8 cellular contexts compared by ENCODE assay signal in the genomic region with DNA sequence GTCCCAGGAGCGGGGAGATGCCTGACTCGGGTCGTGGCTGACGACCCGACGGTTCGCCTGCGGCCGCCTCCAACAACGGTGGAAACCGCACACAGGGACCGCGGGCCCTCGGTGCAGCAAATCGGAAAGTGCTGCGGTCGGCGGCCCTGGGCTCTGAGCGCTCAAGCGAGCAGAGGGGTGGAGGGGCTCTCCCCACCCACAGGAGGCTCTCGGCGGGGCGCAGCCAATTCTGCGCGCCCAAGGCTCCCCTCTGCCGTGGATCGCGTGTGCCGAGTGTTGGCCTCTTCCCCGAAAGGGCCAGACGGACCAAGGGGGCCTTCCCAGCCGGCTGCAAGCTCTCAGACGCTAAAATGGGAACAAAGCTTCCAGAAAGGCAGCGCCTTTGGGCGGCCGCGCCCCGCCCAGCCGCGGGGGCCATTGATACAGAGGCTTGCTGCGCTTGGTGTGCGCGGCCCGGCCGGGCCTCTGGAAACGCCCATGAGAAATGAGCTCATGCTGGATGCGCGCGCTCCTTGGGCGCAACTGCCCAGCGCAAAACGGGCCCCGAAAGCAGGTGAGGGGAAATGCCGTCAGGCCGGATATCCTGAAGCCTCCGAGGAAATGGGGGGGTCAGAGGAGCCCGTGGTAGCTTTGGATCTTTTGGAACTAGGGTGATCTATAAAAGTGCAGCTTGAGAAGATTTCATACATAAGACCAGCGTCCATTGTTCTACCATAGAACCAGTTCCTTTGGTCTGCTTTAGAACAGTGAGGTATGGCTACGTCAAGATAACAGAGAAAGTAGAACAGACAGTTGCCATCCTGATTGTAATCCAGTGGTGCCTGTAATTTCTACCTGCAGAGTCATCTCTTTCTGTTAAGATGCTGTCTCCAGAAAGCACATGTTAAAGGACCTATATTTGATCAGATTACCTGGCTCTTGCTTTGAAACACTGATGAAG. TPM values are rescaled to one million over a fixed set of nuclear protein-coding genes. Genes with fewer than 3 reads are reported as not detected.
DNase-seq lines count a peak whose midpoint lies in the region; ATAC-seq and TF ChIP-seq lines count a peak whose summit lies in the region.

No MANE protein-coding gene starts in this region.

- H3K79me2 ChIP-seq in GM23248 (ENCODE audit: insufficient read depth) (peaks cover 63% of the 10 kb centered on the region), Karpas-422 (ENCODE audit: low read length) (peaks cover 57% of the 10 kb centered on the region)

- no peak for TF ChIP-seq CTCF in RWPE2 (IDR thresholded peaks at IDR 0.05; ENCODE audit: poor library complexity, severe bottlenecking)
- TF ChIP-seq CTCF in foreskin fibroblast (IDR thresholded peaks at IDR 0.05; ENCODE audit: low read depth, low read length), result no peak
- no peak for TF ChIP-seq CTCF in neural crest cell (conservative IDR thresholded peaks at IDR 0.05)
- no peak for TF ChIP-seq CTCF in stomach (IDR thresholded peaks at IDR 0.05)

- peaks cover 21% of the 10 kb centered on the region for H3F3A ChIP-seq in GM23248 (ENCODE audit: insufficient read depth)

- no peaks in the 10 kb centered on the region for H3K9me3 Mint-ChIP-seq in neural crest cell

- H4K20me1 ChIP-seq in GM23248 (ENCODE audit: insufficient read depth) (peaks cover 23% of the 10 kb centered on the region), Karpas-422 (ENCODE audit: insufficient read depth, low read depth, low read length) (peaks cover 21% of the 10 kb centered on the region)

- peaks cover 14% of the 10 kb centered on the region for H3K36me3 Mint-ChIP-seq in neural crest cell (ENCODE audit: low read depth)

- H3K9ac ChIP-seq in GM23248 (peak overlapping the region; percentile 97), Karpas-422 (ENCODE audit: low read length) (peak overlapping the region; percentile 97)

- H3K4me2 ChIP-seq in GM23248 (ENCODE audit: unreplicated experiment), result peak overlapping the region; percentile 87
- peak overlapping the region; percentile 100 for H3K4me2 ChIP-seq in Karpas-422 (ENCODE audit: low read depth, low read length, poor library complexity, severe bottlenecking)

- in situ Hi-C loops in GM23248 (cut with MboI), result no loop called here

- H3K4me1 ChIP-seq in GM23248 (ENCODE audit: insufficient read depth) (peaks cover 29% of the 10 kb centered on the region), Karpas-422 (ENCODE audit: low read length) (peaks cover 23% of the 10 kb centered on the region), RWPE2 (ENCODE audit: insufficient read depth, poor library complexity, severe bottlenecking) (peaks cover 24% of the 10 kb centered on the region), stomach (peaks cover 17 to 46% (median 31%) of the 10 kb centered on the region in 4 donors)

- peak in 2 of 4 donors; percentile 79 to 95 for TF ChIP-seq POLR2A in stomach (IDR thresholded peaks at IDR 0.05)

- 1 to 2% methylated on average over 44 to 59 of the region's 59 CpGs for WGBS in GM23248 (ENCODE audit: low coverage in 1 of 2, low lambda C conversion rate in 2 of 2, missing lambda C conversion rate in 2 of 2), 2 experiments
- 0 to 1% (median 0%) methylated on average over 49 to 59 of the region's 59 CpGs for WGBS in stomach, 5 donors

- DNase-seq in ELF-1 (ENCODE audit: low read depth, low spot score) (peak; percentile 94), GM23248 (peak; percentile 96), Karpas-422 (peak; percentile 98), RWPE2 (ENCODE audit: low spot score) (peak; percentile 92), foreskin fibroblast (peak; percentile 92 to 97), neural crest cell (ENCODE audit: low read depth, low spot score) (peak; percentile 66), stomach (peak; percentile 92)
- DNase-seq in activated effector memory CD4-positive, alpha-beta T cell treated with anti-CD3 and anti-CD28 coated beads, Interleukin-2, amount 50 U/mL, for 16 hours, result peak; percentile 94

- peak overlapping the region; percentile 99 for H3K27ac Mint-ChIP-seq in neural crest cell (ENCODE audit: unreplicated experiment)

- no peak for TF ChIP-seq EP300 in stomach (IDR thresholded peaks at IDR 0.05)

- H3K27me3 Mint-ChIP-seq in neural crest cell (ENCODE audit: low read depth), result peaks cover 6% of the 10 kb centered on the region

- H3K36me3 ChIP-seq in GM23248 (ENCODE audit: low read depth) (no peaks in the 10 kb centered on the region), Karpas-422 (ENCODE audit: insufficient read depth, low read length) (peaks cover 14% of the 10 kb centered on the region), RWPE2 (ENCODE audit: low read depth) (peaks cover 55% of the 10 kb centered on the region), stomach (no peaks in the 10 kb centered on the region)

- no peaks in the 10 kb centered on the region for H3K9me2 ChIP-seq in GM23248 (ENCODE audit: insufficient read depth)
- H3K9me2 ChIP-seq in Karpas-422 (replicated peaks; ENCODE audit: insufficient read depth, low read length), result no peaks in the 10 kb centered on the region

- H3K4me3 ChIP-seq in GM23248, result peak overlapping the region; percentile 85
- peak overlapping the region; percentile 94 for H3K4me3 ChIP-seq in Karpas-422 (ENCODE audit: low read length)
- H3K4me3 ChIP-seq in RWPE2 (ENCODE audit: severe bottlenecking), result peak overlapping the region; percentile 70
- H3K4me3 ChIP-seq in foreskin fibroblast (ENCODE audit: low read depth in 1 of 2, low read length in 2 of 2), result peak overlapping the region; percentile 66 to 84
- H3K4me3 ChIP-seq in stomach, result peak overlapping the region; percentile 56 to 89 (median 77)

- no peaks in the 10 kb centered on the region for H3K27me3 ChIP-seq in GM23248 (replicated peaks; ENCODE audit: insufficient read depth)
- H3K27me3 ChIP-seq in Karpas-422 (ENCODE audit: low read length), result no peaks in the 10 kb centered on the region
- H3K27me3 ChIP-seq in RWPE2 (ENCODE audit: insufficient read depth, poor library complexity, severe bottlenecking), result no peaks in the 10 kb centered on the region
- no peaks in the 10 kb centered on the region for H3K27me3 ChIP-seq in stomach

- H2AFZ ChIP-seq in GM23248 (peak overlapping the region; percentile 83), Karpas-422 (ENCODE audit: low read length) (peak overlapping the region; percentile 44; the same call in 1 of the 2 replicates)

- ATAC-seq in RWPE2 (ENCODE audit: low read depth), result peak; percentile 47

- intact Hi-C loops in stomach (cut with DNase I; ENCODE audit: low total_unique reads), result no loop called here

- H3K27ac ChIP-seq in GM23248 (peak overlapping the region; percentile 98), Karpas-422 (ENCODE audit: low read length) (peak overlapping the region; percentile 95), RWPE2 (ENCODE audit: poor library complexity, severe bottlenecking) (peak overlapping the region; percentile 97), stomach (peak overlapping the region; percentile 98 to 100 (median 98))

- H3K9me3 ChIP-seq in GM23248 (ENCODE audit: low read depth), result no peaks in the 10 kb centered on the region
- H3K9me3 ChIP-seq in Karpas-422 (ENCODE audit: low read length), result no peaks in the 10 kb centered on the region
- no peaks in the 10 kb centered on the region for H3K9me3 ChIP-seq in RWPE2 (ENCODE audit: severe bottlenecking)
- H3K9me3 ChIP-seq in stomach, result no peaks in the 10 kb centered on the region

- no peak overlapping the region for H3K4me3 Mint-ChIP-seq in neural crest cell

- H3K4me1 Mint-ChIP-seq in neural crest cell, result peaks cover 30% of the 10 kb centered on the region

RNA-seq across cellular contexts. Expression of gene GSK3B, which starts 1.2 kb away (rescaled TPM):
- 42.6 and 43.1 TPM in 2 replicates for total RNA-seq in GM23248 (2014; rRNA removed; shearing (Covaris generic))
- polyA plus RNA-seq in GM23248 (2016; fragmentation: Nextera tagmentation; extraction: Ambion mirVana) (19.7 and 21.2 TPM in 2 replicates), stomach (1 to 10 TPM; 6.2 to 9.0 (median 6.2) TPM)
- total RNA-seq in Karpas-422 (2014; rRNA removed; shearing (Covaris generic); ENCODE audit: low replicate concordance), result 48.7 and 67.1 TPM in 2 replicates
- total RNA-seq in neural crest cell (81.5 and 84.2 TPM in 2 replicates), stomach (10 to 100 TPM in 4 of 5 donors, 1 to 10 TPM in 1; 9.9 to 59.1 (median 24.1) TPM)

Comparison
In these comparisons a context has a peak if more than half of its experiments do, and no peak if none do; other contexts are left out.
1. Peak in every context shown above with its lines: DNase-seq, ATAC-seq, H3K4me3 ChIP-seq and H3K27ac ChIP-seq.